Comparison of ENCODE assay signal across 8 cellular contexts in the genomic region with DNA sequence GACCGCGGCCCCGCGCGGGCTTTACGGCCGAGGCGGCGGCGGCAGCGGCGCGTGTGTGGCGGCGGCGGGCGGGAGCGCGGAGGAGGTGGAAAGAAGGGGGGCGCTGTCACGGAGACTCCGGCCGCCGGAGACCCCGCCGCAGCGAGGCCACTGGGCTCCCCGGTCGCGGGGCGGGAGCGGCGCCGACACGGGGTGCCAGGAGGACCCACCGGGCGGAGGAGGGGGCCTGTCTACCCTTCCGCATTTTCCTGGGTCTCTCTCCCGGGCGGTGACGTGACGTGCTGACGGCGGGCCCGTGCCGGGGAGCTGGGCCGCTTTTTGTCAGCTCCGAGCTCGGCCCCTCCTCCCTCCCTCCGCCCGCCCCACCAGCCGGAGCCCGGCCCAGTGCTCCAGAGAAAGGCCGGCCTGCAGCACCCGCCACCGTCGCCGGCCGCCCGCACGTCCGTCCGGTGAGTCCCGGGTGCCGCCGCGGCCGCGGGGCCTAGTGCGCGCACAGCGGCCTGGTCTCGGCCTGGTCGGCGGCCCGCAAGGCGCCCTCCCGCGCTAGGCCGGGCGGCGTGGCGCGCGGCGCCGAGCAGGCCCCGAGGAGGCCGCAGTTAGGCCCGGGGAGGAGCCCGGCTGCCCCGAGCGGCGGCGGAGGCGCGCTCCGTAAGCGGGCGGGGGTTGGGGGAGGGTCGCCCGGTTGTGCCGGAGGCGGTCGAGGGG. TPM values are rescaled to one million over a fixed set of nuclear protein-coding genes. Genes with fewer than 3 reads are reported as not detected.
DNase-seq lines count a peak whose midpoint lies in the region; ATAC-seq, FAIRE-seq and TF ChIP-seq lines count a peak whose summit lies in the region.

A gene (plus strand): TSS at position 384 of the 705 bp plus-strand sequence. CDS start 23,014 bp downstream, outside the sequence.

- H3K9me3 ChIP-seq in K562 (replicated peaks; ENCODE audit: control insufficient read depth, insufficient read depth, low read depth, low read length) (no peaks in the 10 kb centered on the region), iPS-18a (ENCODE audit: control insufficient read depth, low read depth, low read length) (no peaks in the 10 kb centered on the region), skeletal muscle tissue (ENCODE audit: control insufficient read depth in 3 of 3, low read length in 3 of 3) (no peaks in the 10 kb centered on the region)

- no CpG with 5 or more reads among the region's 105 CpGs for whole genome bisulfite sequencing in K562 (ENCODE audit: insufficient coverage, low coverage, missing lambda C conversion rate)

- TF ChIP-seq RAD21 in K562 (CRISPR knock-in tag; conservative IDR thresholded peaks at IDR 0.05 in 1 of 2, IDR thresholded peaks at IDR 0.05 in 1 of 2) = no peak

- no peaks in the 10 kb centered on the region for H3K27me3 ChIP-seq in K562 (ENCODE audit: control insufficient read depth in 2 of 2, insufficient read depth in 2 of 2, low read length in 2 of 2)
- H3K27me3 ChIP-seq in iPS-18a (ENCODE audit: control insufficient read depth, insufficient read depth, low read length) = no peaks in the 10 kb centered on the region
- H3K27me3 ChIP-seq in skeletal muscle tissue (ENCODE audit: control insufficient read depth in 3 of 3, insufficient read depth in 3 of 3, low read length in 3 of 3) = no peaks in the 10 kb centered on the region

- peak within 1 kb of the TSS; percentile 93 to 96 for H3K9ac ChIP-seq in K562 (ENCODE audit: insufficient read depth in 1 of 2, low read depth in 2 of 2, low read length in 2 of 2)
- H3K9ac ChIP-seq in iPS-18a (ENCODE audit: low read length) = peak within 1 kb of the TSS; percentile 91
- H3K9ac ChIP-seq in skeletal muscle tissue (ENCODE audit: low read depth in 1 of 3, low read length in 3 of 3) = peak within 1 kb of the TSS; percentile 86 to 90 (median 89)

- peak; percentile 63 for TF ChIP-seq POLR2A in K562 (conservative IDR thresholded peaks at IDR 0.05)

- BruUV-seq in Calu3 (replicated peaks; lab: Mats Ljungman, UMichigan) (no TSS peak), K562 (replicated peaks; lab: Mats Ljungman, UMichigan) (no TSS peak)

- TF ChIP-seq CTCF in Calu3 (IDR thresholded peaks at IDR 0.05; ENCODE audit: unreplicated experiment) (no peak), GM20000 (IDR thresholded peaks at IDR 0.05; ENCODE audit: extremely low read depth, missing control alignments) (no peak), K562 (IDR thresholded peaks at IDR 0.05 in 2 of 3, conservative IDR thresholded peaks at IDR 0.05 in 1 of 3; ENCODE audit: insufficient read depth in 2 of 3, low read depth in 1 of 3, low read length in 3 of 3) (no peak; a peak in 1 of 6 replicates)

- peaks cover 50% of the 10 kb centered on the region for H3K79me2 ChIP-seq in K562 (ENCODE audit: control insufficient read depth, insufficient read depth, low read length)

- H3K4me3 Mint-ChIP-seq in Calu3 (ENCODE audit: low read depth, unreplicated experiment) = peak within 1 kb of the TSS; percentile 92

- peak; percentile 66 for ATAC-seq in K562

- no peak for FAIRE-seq in K562 (lab: Jason Lieb, UNC)

- in situ Hi-C loops in K562 (cut with MboI) = no loop called here

- peaks cover 52% of the 10 kb centered on the region for H3K36me3 Mint-ChIP-seq in Calu3 (ENCODE audit: insufficient read depth, unreplicated experiment)

- H3K27me3 Mint-ChIP-seq in Calu3 (ENCODE audit: unreplicated experiment) = no peaks in the 10 kb centered on the region

- H3K9me1 ChIP-seq in K562 (ENCODE audit: control insufficient read depth, insufficient read depth, low read length) = peaks cover 3% of the 10 kb centered on the region

- no peaks in the 10 kb centered on the region for H3K9me3 Mint-ChIP-seq in Calu3 (ENCODE audit: low read depth, unreplicated experiment)

- DNase-seq in Calu3 (peak; percentile 65), GM20000 (ENCODE audit: low spot score) (peak; percentile 63), HT-29 (ENCODE audit: low spot score) (peak; percentile 50), T1000 (lab: John Stamatoyannopoulos, UW) (peak; percentile 28), K562 (ENCODE audit: extremely low read depth in 1 of 4, low spot score in 3 of 4) (peak; percentile 46 to 73 (median 68)), NCI-H774 (lab: John Stamatoyannopoulos, UW) (no peak)

- H3K27ac Mint-ChIP-seq in Calu3 (ENCODE audit: unreplicated experiment) = peak within 1 kb of the TSS; percentile 97

- peak within 1 kb of the TSS; percentile 97 for H3K4me2 ChIP-seq in K562 (ENCODE audit: insufficient read depth, low read length)

- H3K4me1 ChIP-seq in K562 (replicated peaks in 1 of 2; ENCODE audit: control insufficient read depth in 2 of 2, insufficient read depth in 2 of 2, low read length in 2 of 2) = peaks cover 12 to 30% of the 10 kb centered on the region in 2 experiments; a peak in 4 of 5 replicates
- H3K4me1 ChIP-seq in iPS-18a (ENCODE audit: control insufficient read depth, low read depth, low read length) = peaks cover 44% of the 10 kb centered on the region
- peaks cover 20 to 42% (median 21%) of the 10 kb centered on the region in 3 donors for H3K4me1 ChIP-seq in skeletal muscle tissue (ENCODE audit: control insufficient read depth in 3 of 3, insufficient read depth in 3 of 3, low read length in 3 of 3)

- peaks cover 14% of the 10 kb centered on the region; the same call in 1 of the 2 replicates for H4K20me1 ChIP-seq in K562 (replicated peaks; ENCODE audit: control insufficient read depth, insufficient read depth, low read length)

- CTCF ChIA-PET in Calu3 (lab: Charles Lee) (interaction anchor here (0.6 kb wide), 1 partner anchor 68 kb away, joined by 6 read pairs; no protein-coding TSS in a partner anchor), K562 (lab: Yijun Ruan, JAX; ENCODE audit: low intra/inter-chr PET ratio) (interaction anchor here (0.7 to 2.2 kb wide), 3 partner anchors 68 to 95 kb away, joined by 3 to 9 read pairs (median 5); no protein-coding TSS in a partner anchor)

- POLR2A ChIA-PET in K562 (lab: Yijun Ruan, JAX) = interaction anchor here (0.6 to 1.1 kb wide), 3 partner anchors 13 to 118 kb away, joined by 3 to 4 read pairs (median 3); no protein-coding TSS in a partner anchor

- peak within 1 kb of the TSS; percentile 83 for H2AFZ ChIP-seq in K562 (ENCODE audit: low read depth, low read length)

- peak within 1 kb of the TSS; percentile 89 for H3K4me3 ChIP-seq in K562
- H3K4me3 ChIP-seq in iPS-18a (ENCODE audit: low read length) = peak within 1 kb of the TSS; percentile 96
- H3K4me3 ChIP-seq in skeletal muscle tissue (ENCODE audit: low read length in 3 of 3) = peak within 1 kb of the TSS; percentile 75 to 90 (median 79)

- H3K27ac ChIP-seq in K562 (ENCODE audit: extremely low read depth, low read depth, low read length) = peak within 1 kb of the TSS; percentile 96
- H3K27ac ChIP-seq in iPS-18a (ENCODE audit: low read length) = peak within 1 kb of the TSS; percentile 86
- peak within 1 kb of the TSS; percentile 96 for H3K27ac ChIP-seq in skeletal muscle tissue (ENCODE audit: low read depth, low read length)

- peaks cover 56% of the 10 kb centered on the region for H3K4me1 Mint-ChIP-seq in Calu3 (ENCODE audit: low read depth, unreplicated experiment)

- H3K36me3 ChIP-seq in K562 (ENCODE audit: control insufficient read depth, insufficient read depth, low read length) = peaks cover 28% of the 10 kb centered on the region; the same call in 1 of the 3 replicates
- peaks cover 14% of the 10 kb centered on the region for H3K36me3 ChIP-seq in iPS-18a (ENCODE audit: control insufficient read depth, low read depth, low read length)
- H3K36me3 ChIP-seq in skeletal muscle tissue (ENCODE audit: control insufficient read depth in 3 of 3, insufficient read depth in 3 of 3, low read length in 3 of 3) = no peaks in the 10 kb centered on the region

- intact Hi-C loops in Calu3 (cut with micrococcal nuclease; ENCODE audit: unreplicated experiment) = loop anchor here (1.0 to 5.0 kb wide), 2 partner anchors 38 to 67 kb away; no protein-coding TSS in a partner anchor
- intact Hi-C loops in K562 (cut with micrococcal nuclease) = loop anchor here (2.0 kb wide), 2 partner anchors 69 to 93 kb away; no protein-coding TSS in a partner anchor

- TF ChIP-seq EP300 in K562 (IDR thresholded peaks at IDR 0.05; ENCODE audit: low read length) = no peak

TF ChIP-seq in K562, 482 proteins besides CTCF, POLR2A, EP300 and RAD21 (continues in another document):
- TF ChIP-seq TAF1 (IDR thresholded peaks at IDR 0.05; ENCODE audit: control insufficient read depth, extremely low read depth, insufficient read depth, low read length, severe bottlenecking) = peak; percentile 33
- TF ChIP-seq MEIS2 (IDR thresholded peaks at IDR 0.05; ENCODE audit: partially characterized antibody) = peak; percentile 8
- no peak for TF ChIP-seq ZNF561 (CRISPR knock-in tag; conservative IDR thresholded peaks at IDR 0.05)
- peak; percentile 79 for TF ChIP-seq POLR2G (IDR thresholded peaks at IDR 0.05; ENCODE audit: low read depth, low read length)
- peak; percentile 39; the same call in 1 of the 2 replicates for TF ChIP-seq SMAD4 (CRISPR knock-in tag; conservative IDR thresholded peaks at IDR 0.05)
- no peak for TF ChIP-seq ZNF707 (CRISPR knock-in tag; conservative IDR thresholded peaks at IDR 0.05)
- peak; percentile 53 for TF ChIP-seq CREM (IDR thresholded peaks at IDR 0.05; ENCODE audit: low read depth)

RNA-seq across cellular contexts. Expression of the gene that starts here (rescaled TPM):
- total RNA-seq in Calu3 (2022) (43.3 and 45.1 TPM in 2 replicates), K562 (2014; rRNA removed) (11.4 and 12.0 TPM in 2 replicates), K562 (2014; rRNA removed; fragmentation: Illumina TruSeq; extraction: Trizol) (20.2 and 24.8 TPM in 2 replicates), K562 (2015; rRNA removed; fragmentation: Illumina TruSeq; extraction: Trizol) (20.3 and 23.1 TPM in 2 replicates), K562 (2021) (24.0 and 25.2 TPM in 2 replicates), skeletal muscle tissue (29.7 TPM)
- total RNA-seq in HT-29 (2014; rRNA removed; shearing (Covaris generic)) = 10.5 and 11.9 TPM in 2 replicates
- total RNA-seq in K562 (2011; cell fraction: chromatin; rRNA removed; ENCODE audit: low replicate concordance) = 40.4 and 55.0 TPM in 2 replicates
- total RNA-seq in K562 (2011; cell fraction: nucleolus; rRNA removed) = 17.5 and 22.0 TPM in 2 replicates
- 25.4 and 31.0 TPM in 2 replicates for total RNA-seq in K562 (2011; cell fraction: nucleoplasm; rRNA removed)
- polyA plus RNA-seq in K562 (2011; rRNA removed) (13.6 and 13.7 TPM in 2 replicates), K562 (2014; fragmentation: Illumina TruSeq; extraction: Trizol) (7.7 and 8.4 TPM in 2 replicates), K562 (2014; fragmentation: Nextera tagmentation; extraction: Ambion mirVana) (1 to 10 TPM; 5.3 to 9.9 TPM), K562 (2014; rRNA removed) (6.1 and 7.7 TPM in 2 replicates)
- 2.8 and 6.1 TPM in 2 replicates for polyA plus RNA-seq in K562 (2011; cell fraction: cytosol; rRNA removed)
- 11.4 and 13.8 TPM in 2 replicates for polyA plus RNA-seq in K562 (2011; cell fraction: nucleus; rRNA removed)
- 6.3 and 8.7 TPM in 2 replicates for polyA plus RNA-seq in K562 (2012)
- 88.2 and 103 TPM in 2 replicates for polyA minus RNA-seq in K562 (2011; rRNA and poly(A)+ RNA removed)
- polyA minus RNA-seq in K562 (2011; cell fraction: cytosol; rRNA and poly(A)+ RNA removed) = 21.0 and 24.4 TPM in 2 replicates
- 15.1 and 21.5 TPM in 2 replicates for polyA minus RNA-seq in K562 (2011; cell fraction: nucleus; rRNA and poly(A)+ RNA removed)
